ENCODE assay signal across 26 cellular contexts in genomic region chr5:58265531-58265930, GRCh38.
"Had no signal": no experiment of that assay in that cellular context is flagged by ENCODE, and none has a peak within 500 bp of the region (broad histone marks: within the 10 kb centered on the region; RNA-seq: fewer than 3 reads in every experiment).

No MANE protein-coding gene starts in this region.

- H3K27ac Mint-ChIP-seq: memory B cell; naive B cell; natural killer cell treated with Interleukin-12 subunit alpha and Interleukin-12 subunit beta and Interleukin-15 and Interleukin-18, amount 100 ng/mL, for 72 hours; stimulated activated effector memory CD8-positive, alpha-beta T cell treated with anti-CD3 and anti-CD28 coated beads, Interleukin-12 subunit alpha, Interleukin-12 subunit beta, amount 100 ng/mL, for 72 hours had no signal

- H3K36me3 Mint-ChIP-seq: memory B cell; naive B cell; natural killer cell treated with Interleukin-12 subunit alpha and Interleukin-12 subunit beta and Interleukin-15 and Interleukin-18, amount 100 ng/mL, for 72 hours; stimulated activated effector memory CD8-positive, alpha-beta T cell treated with anti-CD3 and anti-CD28 coated beads, Interleukin-12 subunit alpha, Interleukin-12 subunit beta, amount 100 ng/mL, for 72 hours had no signal

- ATAC-seq: esophagus mucosa; gastrocnemius medialis; left ventricle myocardium superior; lower lobe of right lung; mucosa of descending colon; natural killer cell treated with Interleukin-12 subunit alpha and Interleukin-12 subunit beta and Interleukin-15 and Interleukin-18, amount 100 ng/mL, for 72 hours; sciatic nerve; stimulated activated effector memory CD8-positive, alpha-beta T cell treated with anti-CD3 and anti-CD28 coated beads, Interleukin-12 subunit alpha, Interleukin-12 subunit beta, amount 100 ng/mL, for 72 hours had no signal

- FAIRE-seq: keratinocyte had no signal

- H3K4me1 ChIP-seq: gastrocnemius medialis, lower lobe of right lung, prostate gland, stomach, thyroid gland had no signal

- H3K9me3 ChIP-seq: gastrocnemius medialis, lower lobe of right lung, mucosa of descending colon, prostate gland, right atrium auricular region, stomach, thyroid gland, vagina had no signal

- H3K27me3 Mint-ChIP-seq: memory B cell, naive B cell had no signal

- H3K4me3 ChIP-seq: dorsolateral prefrontal cortex, gastrocnemius medialis, lower lobe of right lung, mucosa of descending colon, prostate gland, right atrium auricular region, stomach, thyroid gland, vagina had no signal

- H3K36me3 ChIP-seq: gastrocnemius medialis, lower lobe of right lung, prostate gland, right atrium auricular region, stomach, thyroid gland, vagina had no signal

- H3K4me1 Mint-ChIP-seq: memory B cell; naive B cell; stimulated activated effector memory CD8-positive, alpha-beta T cell treated with anti-CD3 and anti-CD28 coated beads, Interleukin-12 subunit alpha, Interleukin-12 subunit beta, amount 100 ng/mL, for 72 hours had no signal

- H3K4me3 Mint-ChIP-seq: memory B cell; naive B cell; natural killer cell treated with Interleukin-12 subunit alpha and Interleukin-12 subunit beta and Interleukin-15 and Interleukin-18, amount 100 ng/mL, for 72 hours; stimulated activated effector memory CD8-positive, alpha-beta T cell treated with anti-CD3 and anti-CD28 coated beads, Interleukin-12 subunit alpha, Interleukin-12 subunit beta, amount 100 ng/mL, for 72 hours had no signal

- H3K9me3 Mint-ChIP-seq: memory B cell had no signal

- H3K27me3 ChIP-seq: dorsolateral prefrontal cortex, gastrocnemius medialis, right atrium auricular region, stomach, thyroid gland, vagina had no signal

- DNase-seq: dorsolateral prefrontal cortex; effector CD4-positive, alpha-beta T cell; foreskin fibroblast; gastrocnemius medialis; head of caudate nucleus; left ventricle myocardium superior; lower lobe of right lung; mucosa of descending colon; naive B cell; nucleus accumbens; stimulated activated CD4-positive, alpha-beta T cell treated with anti-CD3 and anti-CD28 coated beads, Interleukin-2, amount 100 ng/mL, for 24 hours; stimulated activated CD4-positive, alpha-beta T cell treated with anti-CD3 and anti-CD28 coated beads, Interleukin-4, amount 100 ng/mL, for 24 hours; stimulated activated naive CD4-positive, alpha-beta T cell treated with Interleukin-2 at 50 U/mL for 16 hours; stomach; thyroid gland; trophoblast cell had no signal

- H3K27ac ChIP-seq: dorsolateral prefrontal cortex, epithelial cell of prostate, gastrocnemius medialis, lower lobe of right lung, prostate gland, right atrium auricular region, stomach, thyroid gland, vagina had no signal
